Comparison of ENCODE assay signal across 8 cellular contexts in genomic region chr18:9135912-9136314, GRCh38. TPM values are rescaled to one million over a fixed set of nuclear protein-coding genes. Genes with fewer than 3 reads are reported as not detected.
DNase-seq lines count a peak whose midpoint lies in the region; ATAC-seq and TF ChIP-seq lines count a peak whose summit lies in the region.

No MANE protein-coding gene starts in this region.

- no peaks in the 10 kb centered on the region for H3K27me3 ChIP-seq in SJSA1 (replicated peaks)

- TF ChIP-seq CTCF in endothelial cell (IDR thresholded peaks at IDR 0.05; ENCODE audit: unreplicated experiment) = no peak

- H3K27ac ChIP-seq in KOPT-K1 (ENCODE audit: low read depth, low read length, poor library complexity, severe bottlenecking) (peak overlapping the region; percentile 85), SJSA1 (peak overlapping the region; percentile 37)

- H3K4me1 ChIP-seq in SJSA1 (replicated peaks) = peaks cover 29% of the 10 kb centered on the region

- peaks cover 12% of the 10 kb centered on the region for H3K4me1 Mint-ChIP-seq in endothelial cell (ENCODE audit: unreplicated experiment)

- H3K9me3 ChIP-seq in KOPT-K1 (ENCODE audit: insufficient read depth, low read length, poor library complexity, severe bottlenecking) (no peaks in the 10 kb centered on the region), SJSA1 (replicated peaks) (no peaks in the 10 kb centered on the region)

- H3K4me3 Mint-ChIP-seq in endothelial cell (ENCODE audit: unreplicated experiment) = peak overlapping the region; percentile 97

- ATAC-seq in GM21786 (IDR thresholded peaks at IDR 0.05; ENCODE audit: unreplicated experiment) = peak; percentile 16

- no peaks in the 10 kb centered on the region for H3K9me3 Mint-ChIP-seq in endothelial cell (ENCODE audit: unreplicated experiment)

- H3K36me3 ChIP-seq in KOPT-K1 (ENCODE audit: insufficient read depth, low read length) = peaks cover 45% of the 10 kb centered on the region
- H3K36me3 ChIP-seq in SJSA1 = peaks cover 56% of the 10 kb centered on the region

- H3K27me3 Mint-ChIP-seq in endothelial cell (ENCODE audit: unreplicated experiment) = peaks cover 7% of the 10 kb centered on the region

- H3K36me3 Mint-ChIP-seq in endothelial cell (ENCODE audit: low read depth, unreplicated experiment) = peaks cover 15% of the 10 kb centered on the region

- H3K4me3 ChIP-seq in SJSA1 = peak overlapping the region; percentile 84

- DNase-seq in NCI-H1694 (lab: John Stamatoyannopoulos, UW) (peak; percentile 33), NCI-H1694 treated with DMSO at 0.1 percent for 48 hours (lab: John Stamatoyannopoulos, UW) (no peak), SJSA1 (ENCODE audit: low read depth in 1 of 2, low spot score in 2 of 2) (no peak), endothelial cell (ENCODE audit: low spot score) (peak; percentile 27), mucosa of gallbladder (ENCODE audit: low spot score) (peak; percentile 38), GM19238 (ENCODE audit: insufficient read length, low spot score) (no peak)

- H3K27ac Mint-ChIP-seq in endothelial cell (ENCODE audit: unreplicated experiment) = peak overlapping the region; percentile 85

RNA-seq across cellular contexts. Expression of gene ANKRD12, which starts 0.7 kb away (rescaled TPM):
- 30.7 and 38.8 TPM in 2 replicates for total RNA-seq in SJSA1 (2014; rRNA removed; shearing (Covaris generic))
- total RNA-seq in endothelial cell (ENCODE audit: unreplicated experiment) (32.9 TPM), mucosa of gallbladder (62.8 TPM)

RNA-seq across cellular contexts. Expression of gene NDUFV2, which starts 33.4 kb away (rescaled TPM):
- 160 and 229 TPM in 2 replicates for total RNA-seq in SJSA1 (2014; rRNA removed; shearing (Covaris generic))
- total RNA-seq in endothelial cell (ENCODE audit: unreplicated experiment) = 102 TPM
- total RNA-seq in mucosa of gallbladder = 106 TPM

Comparison
In these comparisons a context has a peak if more than half of its experiments do, and no peak if none do; other contexts are left out.
1. DNase-seq: peak in NCI-H1694 (single experiment), endothelial cell (single experiment) and mucosa of gallbladder (single experiment); none in NCI-H1694 treated with DMSO at 0.1 percent for 48 hours (single experiment), SJSA1 (0 of 2) and GM19238 (single experiment).